ENCODE assay signal across 9 cellular contexts in the genomic region with DNA sequence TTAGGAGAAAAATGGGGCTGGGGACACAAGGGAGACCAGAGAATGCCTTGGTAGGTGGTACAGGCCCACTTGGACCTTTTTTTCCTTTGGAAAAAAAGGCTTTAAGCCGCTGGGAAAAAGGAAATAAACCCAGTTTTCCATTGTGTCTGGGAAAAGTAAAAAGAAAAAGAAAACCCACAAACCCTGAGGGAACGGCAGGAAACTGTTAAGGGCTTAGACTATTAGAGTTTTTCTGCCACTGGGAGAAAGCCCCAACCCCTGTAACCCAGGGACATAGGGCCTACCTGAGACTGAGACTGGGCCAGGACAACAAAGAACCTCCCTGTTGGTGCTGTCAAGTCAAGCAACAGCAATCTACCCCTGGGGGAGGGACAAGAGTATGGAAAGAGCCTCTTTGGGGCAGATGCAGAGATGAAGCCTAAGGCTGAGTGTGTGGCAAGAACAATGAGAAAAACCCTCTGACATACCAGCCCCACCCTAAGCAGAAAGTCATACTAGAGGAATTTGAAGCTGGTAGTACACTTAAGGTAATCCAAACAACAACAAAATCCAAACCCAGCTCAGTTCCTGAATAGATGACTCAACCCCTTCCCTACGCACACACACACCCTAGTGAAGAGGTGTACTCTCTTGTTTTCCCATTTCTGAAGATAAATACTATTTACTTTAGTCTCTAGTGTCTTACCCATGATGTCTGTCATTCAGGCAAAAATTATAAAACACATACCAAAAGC. TPM values are rescaled to one million over a fixed set of nuclear protein-coding genes. Genes with fewer than 3 reads are reported as not detected.
DNase-seq lines count a peak whose midpoint lies in the region; ATAC-seq, FAIRE-seq and TF ChIP-seq lines count a peak whose summit lies in the region.
"Had no signal": no experiment of that assay in that cellular context is flagged by ENCODE, and none has a peak within 500 bp of the region (broad histone marks: within the 10 kb centered on the region; RNA-seq: fewer than 3 reads in every experiment).

No MANE protein-coding gene starts in this region.

- 50 to 76% methylated on average over 3 of the region's 3 CpGs for WGBS in esophagus, 2 donors
- WGBS in pancreas, 2 donors = 90 to 95% methylated on average over 3 of the region's 3 CpGs

- H3K36me3 ChIP-seq in esophagus (ENCODE audit: control insufficient read depth in 2 of 2, insufficient read depth in 2 of 2, low read length in 1 of 2) = no peaks in the 10 kb centered on the region
- peaks cover 0 to 4% (median 0%) of the 10 kb centered on the region in 3 donors for H3K36me3 ChIP-seq in pancreas

- H3K4me1 ChIP-seq in esophagus (ENCODE audit: control insufficient read depth in 2 of 2, insufficient read depth in 2 of 2, low read length in 1 of 2) (peaks cover 0 to 2% of the 10 kb centered on the region in 2 donors), pancreas (no peaks in the 10 kb centered on the region)

- intact Hi-C loops in Calu3 (cut with micrococcal nuclease; ENCODE audit: unreplicated experiment) (no loop called here), pancreas (cut with DNase I) (no loop called here)

- H3K9me3 ChIP-seq in esophagus (ENCODE audit: control insufficient read depth in 2 of 2, insufficient read depth in 1 of 2, low read depth in 1 of 2, low read length in 1 of 2) (no peaks in the 10 kb centered on the region), pancreas (no peaks in the 10 kb centered on the region)

- no peak for TF ChIP-seq CTCF in Calu3 (IDR thresholded peaks at IDR 0.05; ENCODE audit: unreplicated experiment)
- TF ChIP-seq CTCF in pancreas (IDR thresholded peaks at IDR 0.05) = no peak

- H3K27me3 Mint-ChIP-seq in Calu3 (ENCODE audit: unreplicated experiment) = no peaks in the 10 kb centered on the region

- H3K27me3 ChIP-seq in esophagus (ENCODE audit: control insufficient read depth in 1 of 2, insufficient read depth in 2 of 2, low read length in 2 of 2) = no peaks in the 10 kb centered on the region
- no peaks in the 10 kb centered on the region for H3K27me3 ChIP-seq in pancreas
- H3K27me3 ChIP-seq: heart left ventricle had no signal

- CTCF ChIA-PET in Calu3 (lab: Charles Lee) = interaction anchor here (0.5 to 1.1 kb wide), 7 partner anchors 9 to 476 kb away, joined by 4 to 9 read pairs (median 6); a partner anchor contains a TSS

- TSS peak; percentile 95 for BruUV-seq in Calu3 (replicated peaks; lab: Mats Ljungman, UMichigan)

- no peaks in the 10 kb centered on the region for H3K9me3 Mint-ChIP-seq in Calu3 (ENCODE audit: low read depth, unreplicated experiment)

- no peak overlapping the region for H3K4me3 ChIP-seq in esophagus (ENCODE audit: low read depth in 1 of 2, low read length in 2 of 2)
- H3K4me3 ChIP-seq in pancreas = no peak overlapping the region
- H3K4me3 ChIP-seq: heart left ventricle had no signal

- peak; percentile 58 for DNase-seq in Calu3
- DNase-seq in NCI-H460 (ENCODE audit: extremely low read depth, low read depth) = peak; percentile 89
- DNase-seq in pancreas = no peak
- no peak for DNase-seq in retina
- DNase-seq in GDM1 (lab: John Stamatoyannopoulos, UW) = no peak
- no peak for DNase-seq in NCI-H1930 (lab: John Stamatoyannopoulos, UW)
- no peak for DNase-seq in RPMI8226
- DNase-seq: heart left ventricle had no signal

- H3K4me1 Mint-ChIP-seq in Calu3 (ENCODE audit: low read depth, unreplicated experiment) = peaks cover 57% of the 10 kb centered on the region

- peak overlapping the region; percentile 84 for H3K27ac Mint-ChIP-seq in Calu3 (ENCODE audit: unreplicated experiment)

- peak in 3 of 4 donors; percentile 21 to 73 (median 70) for ATAC-seq in pancreas

- peak overlapping the region; percentile 85 to 87 for H3K27ac ChIP-seq in esophagus (ENCODE audit: low read depth in 2 of 2, low read length in 1 of 2)
- H3K27ac ChIP-seq in pancreas = peak overlapping the region in 1 of 4 donors; percentile 23

- H3K36me3 Mint-ChIP-seq in Calu3 (ENCODE audit: insufficient read depth, unreplicated experiment) = peaks cover 9% of the 10 kb centered on the region

- FAIRE-seq in pancreas (lab: Jason Lieb, UNC) = no peak

- peak overlapping the region; percentile 34 for H3K4me3 Mint-ChIP-seq in Calu3 (ENCODE audit: low read depth, unreplicated experiment)

RNA-seq across cellular contexts. Expression of a gene that starts 22.8 kb away (rescaled TPM):
- total RNA-seq in Calu3 (2022) (22.9 and 23.4 TPM in 2 replicates), pancreas (10 to 100 TPM in 3 of 6 donors, 1 to 10 TPM in 3; 8.2 to 19.4 (median 9.7) TPM)
- total RNA-seq in NCI-H460 (2014; rRNA removed; shearing (Covaris generic)) = 71.8 and 79.6 TPM in 2 replicates
- 15.0 and 16.1 TPM in 2 replicates for polyA plus RNA-seq in NCI-H460 (2014; cell fraction: nucleus; rRNA removed)
- polyA plus RNA-seq in esophagus (1 to 10 TPM; 4.2 to 9.7 TPM), pancreas (1 to 10 TPM; 2.9 to 8.7 TPM)

RNA-seq across cellular contexts. Expression of a gene that starts 56.1 kb away (rescaled TPM):
- total RNA-seq in Calu3 (2022) = not detected in 2 replicates
- not detected in 2 replicates for total RNA-seq in NCI-H460 (2014; rRNA removed; shearing (Covaris generic))
- not detected in 2 replicates for polyA plus RNA-seq in NCI-H460 (2014; cell fraction: nucleus; rRNA removed)
- polyA plus RNA-seq in esophagus = under 1 TPM in 1 of 2 donors, not detected in 1; 0.04 TPM
- total RNA-seq in pancreas = under 1 TPM in 1 of 6 donors, not detected in 5; 0.12 TPM
- polyA plus RNA-seq in pancreas = not detected
- total RNA-seq: heart left ventricle had no signal
- polyA plus RNA-seq: heart left ventricle had no signal

Comparison
In these comparisons a context has a peak if more than half of its experiments do, and no peak if none do; other contexts are left out.
1. DNase-seq: peak in Calu3 (single experiment) and NCI-H460 (single experiment); none in pancreas (0 of 6), retina (single experiment), GDM1 (single experiment), NCI-H1930 (0 of 2) and RPMI8226 (single experiment).